In the genomic region with DNA sequence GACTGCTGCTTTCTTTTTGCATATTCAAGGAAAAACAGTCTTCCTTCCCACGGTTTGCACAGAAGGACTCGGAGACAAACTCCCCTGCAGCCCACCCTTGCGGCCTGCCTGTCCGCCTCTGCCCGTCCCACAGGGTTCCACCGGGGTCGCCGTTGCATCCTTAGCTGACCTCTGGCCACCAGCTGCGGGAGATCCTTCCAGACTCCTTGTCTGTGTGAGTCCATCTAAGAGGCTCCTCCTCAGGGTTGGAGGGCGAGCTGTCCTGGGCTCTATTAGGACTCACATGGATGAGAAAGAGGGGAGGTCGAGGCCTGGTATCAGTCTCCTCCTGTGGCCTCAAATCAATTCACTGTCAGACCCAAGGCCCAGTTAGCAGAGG, we compare ENCODE assay signal across 20 cellular contexts. TPM values are rescaled to one million over a fixed set of nuclear protein-coding genes. Genes with fewer than 3 reads are reported as not detected.
DNase-seq lines count a peak whose midpoint lies in the region; ATAC-seq, FAIRE-seq and TF ChIP-seq lines count a peak whose summit lies in the region.
"Had no signal": no experiment of that assay in that cellular context is flagged by ENCODE, and none has a peak within 500 bp of the region (broad histone marks: within the 10 kb centered on the region; RNA-seq: fewer than 3 reads in every experiment).

No MANE protein-coding gene starts in this region.

- TF ChIP-seq CTCF in RWPE1 (conservative IDR thresholded peaks at IDR 0.05; ENCODE audit: low read depth): no peak
- TF ChIP-seq CTCF in kidney (IDR thresholded peaks at IDR 0.05; ENCODE audit: borderline replicate concordance, extremely low read depth, insufficient read depth): no peak
- no peak for TF ChIP-seq CTCF in testis (IDR thresholded peaks at IDR 0.05)
- no peak for TF ChIP-seq CTCF in WERI-Rb-1 (IDR thresholded peaks at IDR 0.05; ENCODE audit: low read depth, low read length)

- H3K4me3 ChIP-seq in kidney (ENCODE audit: low read length in 2 of 2) (no peak overlapping the region), testis (no peak overlapping the region), WERI-Rb-1 (ENCODE audit: low read depth, low read length) (no peak overlapping the region)
- H3K4me3 ChIP-seq: A549 had no signal

- 48 to 68% methylated on average over 5 to 11 of the region's 11 CpGs for WGBS in testis, 2 donors

- CTCF ChIA-PET in RWPE1 (lab: Yijun Ruan, JAX): interaction anchor here (0.9 kb wide), 1 partner anchor 27 kb away, joined by 7 read pairs; no protein-coding TSS in a partner anchor

- H3K4me3 Mint-ChIP-seq in activated naive CD4-positive, alpha-beta T cell treated with anti-CD3 and anti-CD28 coated beads, Interleukin-2, amount 50 U/mL, for 24 hours: no peak overlapping the region

- intact Hi-C loops in kidney (cut with DNase I): no loop called here
- intact Hi-C loops in testis (cut with DNase I; ENCODE audit: low total_unique reads): no loop called here

- no peaks in the 10 kb centered on the region for H3K27me3 ChIP-seq in testis
- H3K27me3 ChIP-seq in WERI-Rb-1 (ENCODE audit: insufficient read depth, low read depth, severe bottlenecking): no peaks in the 10 kb centered on the region
- H3K27me3 ChIP-seq: BE2C, brain microvascular endothelial cell had no signal

- H3K4me1 Mint-ChIP-seq in activated naive CD4-positive, alpha-beta T cell treated with anti-CD3 and anti-CD28 coated beads, Interleukin-2, amount 50 U/mL, for 24 hours: peaks cover 55% of the 10 kb centered on the region

- no peak for ATAC-seq in HG02759 (IDR thresholded peaks at IDR 0.05; ENCODE audit: unreplicated experiment)
- ATAC-seq: A549; activated CD4-positive, CD25-positive, alpha-beta regulatory T cell treated with anti-CD3 and anti-CD28 coated beads, Interleukin-2, amount 50 U/mL, for 24 hours had no signal

- POLR2A ChIA-PET in RWPE1 (lab: Yijun Ruan, JAX; ENCODE audit: low non-redundant PET): no interaction called here

- no peak for TF ChIP-seq POLR2A in testis (IDR thresholded peaks at IDR 0.05)

- no peaks in the 10 kb centered on the region for H3K27me3 Mint-ChIP-seq in activated naive CD4-positive, alpha-beta T cell treated with anti-CD3 and anti-CD28 coated beads, Interleukin-2, amount 50 U/mL, for 24 hours

- DNase-seq in activated naive CD4-positive, alpha-beta T cell treated with anti-CD3 and anti-CD28 coated beads, Interleukin-2, amount 50 U/mL, for 16 hours: no peak
- DNase-seq in RWPE1 (ENCODE audit: low spot score) (no peak), kidney (no peak), testis (no peak), AG08395 (ENCODE audit: low spot score) (no peak), WERI-Rb-1 (no peak)
- DNase-seq: activated gamma-delta T cell treated with Interleukin-2 at 50 U/mL for 16 hours; activated T-cell treated with anti-CD3 and anti-CD28 coated beads, Interleukin-2, amount 50 U/mL, for 1 hour; BE2C; brain microvascular endothelial cell; cortex of kidney; NCI-H2227 treated with DMSO at 0.1 percent for 48 hours; NCI-H774; stimulated activated CD4-positive, alpha-beta T cell treated with anti-CD3 and anti-CD28 coated beads, Interleukin-2, amount 100 ng/mL, for 24 hours; substantia nigra had no signal

- H3K4me1 ChIP-seq in kidney (ENCODE audit: control insufficient read depth in 1 of 2, insufficient read depth in 1 of 2, low read depth in 1 of 2, low read length in 2 of 2): peaks cover 24 to 34% of the 10 kb centered on the region in 2 donors
- H3K4me1 ChIP-seq in testis: peaks cover 37% of the 10 kb centered on the region
- H3K4me1 ChIP-seq: A549, BE2C had no signal

- no peaks in the 10 kb centered on the region for H3K9me3 Mint-ChIP-seq in activated naive CD4-positive, alpha-beta T cell treated with anti-CD3 and anti-CD28 coated beads, Interleukin-2, amount 50 U/mL, for 24 hours

- peak overlapping the region; percentile 24 for H3K27ac Mint-ChIP-seq in activated naive CD4-positive, alpha-beta T cell treated with anti-CD3 and anti-CD28 coated beads, Interleukin-2, amount 50 U/mL, for 24 hours

- H3K36me3 ChIP-seq in kidney (ENCODE audit: control insufficient read depth in 1 of 2, insufficient read depth in 2 of 2, low read length in 2 of 2): peaks cover 3 to 10% of the 10 kb centered on the region in 2 donors
- no peaks in the 10 kb centered on the region for H3K36me3 ChIP-seq in testis (ENCODE audit: low read depth, missing control alignments)
- peaks cover 3% of the 10 kb centered on the region; the same call in 1 of the 2 replicates for H3K36me3 ChIP-seq in WERI-Rb-1
- H3K36me3 ChIP-seq: BE2C, brain microvascular endothelial cell had no signal

- no peaks in the 10 kb centered on the region for H3K36me3 Mint-ChIP-seq in activated naive CD4-positive, alpha-beta T cell treated with anti-CD3 and anti-CD28 coated beads, Interleukin-2, amount 50 U/mL, for 24 hours

- no peaks in the 10 kb centered on the region for H3K9me3 ChIP-seq in kidney (ENCODE audit: control insufficient read depth in 1 of 2, low read length in 2 of 2)
- H3K9me3 ChIP-seq in testis: no peaks in the 10 kb centered on the region
- no peaks in the 10 kb centered on the region for H3K9me3 ChIP-seq in WERI-Rb-1 (ENCODE audit: severe bottlenecking)
- H3K9me3 ChIP-seq: A549, BE2C had no signal

- no peak for FAIRE-seq in kidney (lab: Jason Lieb, UNC)
- FAIRE-seq: A549, urothelium cell line had no signal

- H3K9ac ChIP-seq in kidney (ENCODE audit: low read length in 2 of 2): peak overlapping the region in 1 of 2 donors; percentile 19

- peak overlapping the region; percentile 37 for H3K27ac ChIP-seq in RWPE1
- H3K27ac ChIP-seq in kidney (ENCODE audit: low read depth in 2 of 2, low read length in 2 of 2): peak overlapping the region; percentile 39 to 71
- peak overlapping the region; percentile 59 to 73 for H3K27ac ChIP-seq in testis
- H3K27ac ChIP-seq in WERI-Rb-1: no peak overlapping the region
- H3K27ac ChIP-seq: A549, brain microvascular endothelial cell had no signal

RNA-seq across cellular contexts. Expression of gene KLF2, which starts 39.2 kb away (rescaled TPM):
- 131 TPM for total RNA-seq in kidney
- 114 TPM for polyA plus RNA-seq in kidney (ENCODE audit: insufficient read depth, low read depth, low replicate concordance)
- 10 to 100 TPM; 42.4 to 74.9 TPM for total RNA-seq in testis
- polyA plus RNA-seq in testis (ENCODE audit: insufficient read depth, low read depth, low replicate concordance): 40.2 TPM
